Comparison of ENCODE assay signal across 8 cellular contexts in the genomic region with DNA sequence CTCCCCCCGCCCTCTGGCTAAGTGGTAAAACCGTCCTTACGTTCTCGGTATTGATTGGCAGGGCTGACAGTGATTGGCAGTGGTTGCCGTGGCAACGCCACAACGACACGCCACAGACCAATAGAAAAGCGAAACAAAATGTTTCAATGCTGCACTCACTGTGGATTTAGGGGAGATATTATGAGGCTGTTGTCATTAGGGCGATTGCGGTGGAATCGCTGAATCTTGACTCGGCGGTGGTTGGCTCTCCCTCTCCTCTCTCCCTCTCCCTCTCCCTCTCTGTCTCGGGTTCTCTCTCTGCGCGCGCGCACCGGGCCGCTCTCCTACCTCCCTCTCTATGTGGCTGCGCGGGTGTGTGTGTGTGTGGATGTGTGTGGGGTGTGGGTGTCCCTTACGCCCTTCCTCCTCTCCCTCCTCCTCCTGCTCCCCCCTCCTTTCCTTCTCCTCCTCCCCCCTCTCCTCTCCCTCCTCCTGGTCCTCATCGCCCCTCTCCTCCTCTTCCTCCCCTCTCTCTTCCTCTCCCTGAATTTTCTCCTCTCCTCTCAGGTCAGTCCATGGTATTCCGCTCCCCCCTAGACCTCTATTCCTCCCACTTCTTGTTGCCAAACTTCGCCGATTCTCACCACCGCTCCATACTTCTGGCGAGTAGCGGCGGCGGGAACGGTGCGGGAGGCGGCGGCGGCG. TPM values are rescaled to one million over a fixed set of nuclear protein-coding genes. Genes with fewer than 3 reads are reported as not detected.
DNase-seq lines count a peak whose midpoint lies in the region; ATAC-seq and TF ChIP-seq lines count a peak whose summit lies in the region.

Gene SIX3, plus strand, starts transcription at position 152 of the 684 bp plus-strand sequence. Its CDS starts 403 bp downstream, at position 555.

- H3K36me3 ChIP-seq in mucosa of descending colon (ENCODE audit: low read depth): no peaks in the 10 kb centered on the region
- H3K36me3 ChIP-seq in upper lobe of left lung: no peaks in the 10 kb centered on the region
- no peaks in the 10 kb centered on the region for H3K36me3 ChIP-seq in Karpas-422 (ENCODE audit: insufficient read depth, low read length)

- DNase-seq in activated CD4-positive, CD25-positive, alpha-beta regulatory T cell (lab: John Stamatoyannopoulos, UW): no peak
- DNase-seq in NCI-H82 treated with DMSO at 0.1 percent for 48 hours (lab: John Stamatoyannopoulos, UW; ENCODE audit: unreplicated experiment) (peak; percentile 98), cardiac fibroblast (ENCODE audit: low read depth in 2 of 2) (no peak), mucosa of descending colon (peak in 1 of 3 donors; percentile 37), upper lobe of left lung (peak in 1 of 2 donors; percentile 82), Karpas-422 (no peak)

- H3K79me2 ChIP-seq in Karpas-422 (ENCODE audit: low read length): no peaks in the 10 kb centered on the region

- H4K20me1 ChIP-seq in Karpas-422 (ENCODE audit: insufficient read depth, low read depth, low read length): no peaks in the 10 kb centered on the region

- H3K4me2 ChIP-seq in Karpas-422 (ENCODE audit: low read depth, low read length, poor library complexity, severe bottlenecking): no peak within 1 kb of the TSS

- H3K9me2 ChIP-seq in Karpas-422 (replicated peaks; ENCODE audit: insufficient read depth, low read length): no peaks in the 10 kb centered on the region

- H2AFZ ChIP-seq in Karpas-422 (ENCODE audit: low read length): no peak within 1 kb of the TSS

- peaks cover 0 to 83% (median 46%) of the 10 kb centered on the region in 4 donors for H3K27me3 ChIP-seq in upper lobe of left lung
- no peaks in the 10 kb centered on the region for H3K27me3 ChIP-seq in Karpas-422 (ENCODE audit: low read length)

- H3K4me3 ChIP-seq in cardiac fibroblast (replicated peaks in 1 of 2; ENCODE audit: low read depth in 2 of 2, low read length in 2 of 2): peak within 1 kb of the TSS; percentile 1 to 18
- no peak within 1 kb of the TSS for H3K4me3 ChIP-seq in mucosa of descending colon
- peak within 1 kb of the TSS in 3 of 4 donors; percentile 32 to 43 (median 43) for H3K4me3 ChIP-seq in upper lobe of left lung
- no peak within 1 kb of the TSS for H3K4me3 ChIP-seq in Karpas-422 (ENCODE audit: low read length)

- peak; percentile 74 to 75 for ATAC-seq in activated CD4-positive, CD25-positive, alpha-beta regulatory T cell treated with anti-CD3 and anti-CD28 coated beads, Interleukin-2, amount 50 U/mL, for 24 hours
- peak; percentile 55 for ATAC-seq in HG02610 (IDR thresholded peaks at IDR 0.05; ENCODE audit: unreplicated experiment)
- ATAC-seq in mucosa of descending colon: peak; percentile 56
- ATAC-seq in upper lobe of left lung (ENCODE audit: low FRiP score in 2 of 2): peak in 1 of 2 donors; percentile 26

- TF ChIP-seq POLR2A in upper lobe of left lung (IDR thresholded peaks at IDR 0.05): no peak

- H3K27ac ChIP-seq in upper lobe of left lung: no peak within 1 kb of the TSS
- no peak within 1 kb of the TSS for H3K27ac ChIP-seq in Karpas-422 (ENCODE audit: low read length)

- no peak within 1 kb of the TSS for H3K9ac ChIP-seq in Karpas-422 (ENCODE audit: low read length)

- H3K4me1 ChIP-seq in mucosa of descending colon (ENCODE audit: low read depth) (peaks cover 27% of the 10 kb centered on the region), upper lobe of left lung (peaks cover 50 to 72% (median 53%) of the 10 kb centered on the region in 4 donors), Karpas-422 (ENCODE audit: low read length) (no peaks in the 10 kb centered on the region)

- no peak for TF ChIP-seq EP300 in upper lobe of left lung (IDR thresholded peaks at IDR 0.05)

- intact Hi-C loops in mucosa of descending colon (cut with DNase I, micrococcal nuclease): no loop called here

- TF ChIP-seq CTCF in cardiac fibroblast (IDR thresholded peaks at IDR 0.05; ENCODE audit: low read depth, low read length) (no peak), mucosa of descending colon (IDR thresholded peaks at IDR 0.05) (no peak), upper lobe of left lung (IDR thresholded peaks at IDR 0.05) (no peak)

- H3K9me3 ChIP-seq in mucosa of descending colon: no peaks in the 10 kb centered on the region
- H3K9me3 ChIP-seq in upper lobe of left lung: no peaks in the 10 kb centered on the region
- no peaks in the 10 kb centered on the region for H3K9me3 ChIP-seq in Karpas-422 (ENCODE audit: low read length)

- 3% methylated on average over 39 of the region's 39 CpGs for WGBS in upper lobe of left lung, 2 donors

RNA-seq across cellular contexts. Expression of gene SIX3, which starts in this region (rescaled TPM):
- total RNA-seq in mucosa of descending colon: not detected
- total RNA-seq in upper lobe of left lung: not detected
- total RNA-seq in Karpas-422 (2014; rRNA removed; shearing (Covaris generic); ENCODE audit: low replicate concordance): not detected in 2 replicates

Comparison
In these comparisons a context has a peak if more than half of its experiments do, and no peak if none do; other contexts are left out.
1. Peak in ATAC-seq in mucosa of descending colon; RNA of the gene not detected or under 1 TPM.
2. H3K4me3 ChIP-seq: peak in cardiac fibroblast (2 of 2) and upper lobe of left lung (3 of 4); none in mucosa of descending colon (single experiment) and Karpas-422 (single experiment).